ENCODE assay signal across 21 cellular contexts in genomic region chr5:135822286-135822685, GRCh38. TPM values are rescaled to one million over a fixed set of nuclear protein-coding genes. Genes with fewer than 3 reads are reported as not detected.
DNase-seq lines count a peak whose midpoint lies in the region; ATAC-seq, FAIRE-seq and TF ChIP-seq lines count a peak whose summit lies in the region.
"Had no signal": no experiment of that assay in that cellular context is flagged by ENCODE, and none has a peak within 500 bp of the region (broad histone marks: within the 10 kb centered on the region; RNA-seq: fewer than 3 reads in every experiment).

No MANE protein-coding gene starts in this region.

- TF ChIP-seq RAD21 in K562 (CRISPR knock-in tag; conservative IDR thresholded peaks at IDR 0.05 in 1 of 2, IDR thresholded peaks at IDR 0.05 in 1 of 2), result no peak

- POLR2A ChIA-PET in HEK293 (lab: Yijun Ruan, JAX) (no interaction called here), K562 (lab: Yijun Ruan, JAX) (interaction anchor here (0.6 kb wide), 1 partner anchor 8 kb away, joined by 3 read pairs; no protein-coding TSS in a partner anchor)

- H3K56ac ChIP-seq in mesendoderm (ENCODE audit: low read length), result no peak overlapping the region

- H3K4ac ChIP-seq in mesendoderm (ENCODE audit: low read depth, low read length), result no peak overlapping the region

- CTCF ChIA-PET in HEK293 (lab: Yijun Ruan, JAX) (interaction anchor here (1.1 to 2.3 kb wide), 5 partner anchors 256 to 365 kb away, joined by 3 to 10 read pairs (median 4); no protein-coding TSS in a partner anchor), K562 (lab: Yijun Ruan, JAX; ENCODE audit: low intra/inter-chr PET ratio) (no interaction called here)

- DNase-seq in K562 (ENCODE audit: extremely low read depth in 1 of 4, low spot score in 3 of 4) (no peak), mesendoderm (no peak), midbrain (lab: John Stamatoyannopoulos, UW) (no peak), upper lobe of right lung (no peak)
- DNase-seq in stimulated activated naive CD8-positive, alpha-beta T cell treated with anti-CD3 and anti-CD28 coated beads, Interleukin-15, Interleukin-2, amounts not matched to agents 100 U/mL and 50 U/mL, for 24 hours, result no peak
- DNase-seq: AML-193; CD8-positive, alpha-beta memory T cell; DMS 273 treated with DMSO at 0.1 percent for 48 hours; DND-41; MM.1S; NK-92 treated with Interleukin-12 subunit alpha and Interleukin-12 subunit beta, amount 100 ng/mL, for 24 hours; PC-3 had no signal

- no peaks in the 10 kb centered on the region for H3K79me1 ChIP-seq in mesendoderm (ENCODE audit: low read length)

- no peak overlapping the region for H2BK5ac ChIP-seq in mesendoderm (ENCODE audit: low read length)

- no peak overlapping the region for H2AFZ ChIP-seq in K562 (ENCODE audit: low read depth, low read length)

- no peak overlapping the region for H2BK120ac ChIP-seq in mesendoderm (ENCODE audit: low read depth, low read length)

- in situ Hi-C loops in K562 (cut with MboI), result no loop called here

- H4K5ac ChIP-seq in mesendoderm (ENCODE audit: low read length), result no peak overlapping the region

- FAIRE-seq in K562 (lab: Jason Lieb, UNC), result no peak
- FAIRE-seq: A549, GM12892, GM19239, H54 had no signal

- no peak overlapping the region for H3K4me3 ChIP-seq in BLaER1 treated with 17β-estradiol and CSF1 and Interleukin-3, amounts not matched to agents 10 nM and 100 nM
- no peak overlapping the region for H3K4me3 ChIP-seq in HEK293 (ENCODE audit: low read depth, low read length)
- no peak overlapping the region for H3K4me3 ChIP-seq in K562
- H3K4me3 ChIP-seq in mesendoderm (ENCODE audit: low read length), result no peak overlapping the region
- H3K4me3 ChIP-seq in upper lobe of right lung, result no peak overlapping the region
- H3K4me3 ChIP-seq: A549 had no signal

- H4K20me1 ChIP-seq in BLaER1 treated with 17β-estradiol and CSF1 and Interleukin-3, amounts not matched to agents 10 nM and 100 nM, result no peaks in the 10 kb centered on the region
- H4K20me1 ChIP-seq in K562 (replicated peaks; ENCODE audit: control insufficient read depth, insufficient read depth, low read length), result peaks cover 4% of the 10 kb centered on the region; the same call in 1 of the 2 replicates

- ATAC-seq in K562 (no peak), upper lobe of right lung (no peak)
- no peak for ATAC-seq in stimulated activated naive CD8-positive, alpha-beta T cell treated with anti-CD3 and anti-CD28 coated beads, Interleukin-15, Interleukin-2, amounts not matched to agents 100 U/mL and 50 U/mL, for 24 hours
- ATAC-seq: A549, PC-3, SK-N-SH treated with all-trans-retinoic acid at 6 μM for 48 hours had no signal

- H3K9ac ChIP-seq in BLaER1 treated with 17β-estradiol and CSF1 and Interleukin-3, amounts not matched to agents 10 nM and 100 nM, result no peak overlapping the region
- H3K9ac ChIP-seq in K562 (ENCODE audit: insufficient read depth in 1 of 2, low read depth in 2 of 2, low read length in 2 of 2), result no peak overlapping the region
- no peak overlapping the region for H3K9ac ChIP-seq in mesendoderm (ENCODE audit: low read length)
- H3K9ac ChIP-seq: KMS-11 had no signal

- no peak overlapping the region for H2BK15ac ChIP-seq in mesendoderm (replicated peaks; ENCODE audit: low read depth)

- no peaks in the 10 kb centered on the region for H3K27me3 ChIP-seq in BLaER1 treated with 17β-estradiol and CSF1 and Interleukin-3, amounts not matched to agents 10 nM and 100 nM
- H3K27me3 ChIP-seq in K562 (ENCODE audit: control insufficient read depth in 2 of 2, insufficient read depth in 2 of 2, low read length in 2 of 2) (peaks cover 0 to 19% of the 10 kb centered on the region in 2 experiments; a peak in 2 of 5 replicates), mesendoderm (ENCODE audit: insufficient read depth, low read length, poor library complexity) (no peaks in the 10 kb centered on the region), upper lobe of right lung (no peaks in the 10 kb centered on the region)

- TF ChIP-seq EP300 in K562 (IDR thresholded peaks at IDR 0.05; ENCODE audit: low read length), result no peak

- no TSS peak for BruUV-seq in K562 (replicated peaks; lab: Mats Ljungman, UMichigan)

- peak overlapping the region; percentile 67 for H2AK5ac ChIP-seq in mesendoderm (ENCODE audit: low read length)

- no peaks in the 10 kb centered on the region for H3K9me1 ChIP-seq in K562 (ENCODE audit: control insufficient read depth, insufficient read depth, low read length)

- H3K18ac ChIP-seq in mesendoderm (ENCODE audit: low read length), result no peak overlapping the region

- WGBS in K562 (ENCODE audit: insufficient coverage, low coverage, missing lambda C conversion rate), result 0% methylated on average over 2 of the region's 2 CpGs
- no CpG with 5 or more reads among the region's 2 CpGs for WGBS in mesendoderm (ENCODE audit: extremely low coverage, insufficient coverage, low lambda C conversion rate)

- H3K4me2 ChIP-seq in BLaER1 treated with 17β-estradiol and CSF1 and Interleukin-3, amounts not matched to agents 10 nM and 100 nM, result peak overlapping the region in 7 of 11 experiments; percentile 10 to 53 (median 24); a peak in 5 of 22 replicates
- H3K4me2 ChIP-seq in K562 (ENCODE audit: insufficient read depth, low read length) (no peak overlapping the region), mesendoderm (ENCODE audit: low read length) (no peak overlapping the region)
- H3K4me2 ChIP-seq: A549, KMS-11 had no signal

- H3K23ac ChIP-seq in mesendoderm (ENCODE audit: low read length), result peak overlapping the region; percentile 50

- no peaks in the 10 kb centered on the region for H3K9me3 ChIP-seq in BLaER1 treated with 17β-estradiol and CSF1 and Interleukin-3, amounts not matched to agents 10 nM and 100 nM (replicated peaks in 1 of 11)
- H3K9me3 ChIP-seq in HEK293 (ENCODE audit: control insufficient read depth, insufficient read depth, low read depth, low read length), result no peaks in the 10 kb centered on the region
- H3K9me3 ChIP-seq in K562 (replicated peaks; ENCODE audit: control insufficient read depth, insufficient read depth, low read depth, low read length), result no peaks in the 10 kb centered on the region
- no peaks in the 10 kb centered on the region for H3K9me3 ChIP-seq in upper lobe of right lung
- H3K9me3 ChIP-seq: A549 had no signal

- intact Hi-C loops in K562 (cut with micrococcal nuclease), result no loop called here
- intact Hi-C loops in upper lobe of right lung (cut with DNase I), result no loop called here

- peaks cover 0 to 10% (median 7%) of the 10 kb centered on the region in 10 experiments; a peak in 9 of 20 replicates for H3K4me1 ChIP-seq in BLaER1 treated with 17β-estradiol and CSF1 and Interleukin-3, amounts not matched to agents 10 nM and 100 nM
- H3K4me1 ChIP-seq in HEK293 (ENCODE audit: control insufficient read depth, insufficient read depth, low read length) (no peaks in the 10 kb centered on the region), K562 (replicated peaks in 1 of 2; ENCODE audit: control insufficient read depth in 2 of 2, insufficient read depth in 2 of 2, low read length in 2 of 2) (no peaks in the 10 kb centered on the region), mesendoderm (ENCODE audit: control insufficient read depth, low read depth, low read length) (peaks cover 8% of the 10 kb centered on the region), upper lobe of right lung (no peaks in the 10 kb centered on the region)

- no peak overlapping the region for H3K27ac ChIP-seq in BLaER1 treated with 17β-estradiol and CSF1 and Interleukin-3, amounts not matched to agents 10 nM and 100 nM
- H3K27ac ChIP-seq in HEK293 (ENCODE audit: extremely low read depth, low read depth, low read length) (no peak overlapping the region), K562 (ENCODE audit: extremely low read depth, low read depth, low read length) (no peak overlapping the region), mesendoderm (ENCODE audit: low read depth, low read length) (no peak overlapping the region), upper lobe of right lung (no peak overlapping the region)
- H3K27ac ChIP-seq: A549, KMS-11 had no signal

- no peak overlapping the region for H4K8ac ChIP-seq in mesendoderm (ENCODE audit: low read depth, low read length)

- no peak for TF ChIP-seq CTCF in HEK293 (tag by site-specific recombination; IDR thresholded peaks at IDR 0.05)
- TF ChIP-seq CTCF in K562 (IDR thresholded peaks at IDR 0.05 in 2 of 3, conservative IDR thresholded peaks at IDR 0.05 in 1 of 3; ENCODE audit: insufficient read depth in 2 of 3, low read depth in 1 of 3, low read length in 3 of 3), result no peak
- TF ChIP-seq CTCF in upper lobe of right lung (IDR thresholded peaks at IDR 0.05), result no peak

- no peak for TF ChIP-seq POLR2A in K562 (conservative IDR thresholded peaks at IDR 0.05)

- H3K36me3 ChIP-seq in BLaER1 treated with 17β-estradiol and CSF1 and Interleukin-3, amounts not matched to agents 10 nM and 100 nM, result no peaks in the 10 kb centered on the region
- H3K36me3 ChIP-seq in HEK293 (ENCODE audit: control insufficient read depth in 2 of 2, insufficient read depth in 1 of 2, low read length in 2 of 2) (no peaks in the 10 kb centered on the region), K562 (ENCODE audit: control insufficient read depth, insufficient read depth, low read length) (no peaks in the 10 kb centered on the region), mesendoderm (ENCODE audit: control insufficient read depth, insufficient read depth, low read length) (no peaks in the 10 kb centered on the region), upper lobe of right lung (no peaks in the 10 kb centered on the region)

- H3K79me2 ChIP-seq in K562 (ENCODE audit: control insufficient read depth, insufficient read depth, low read length) (no peaks in the 10 kb centered on the region), mesendoderm (ENCODE audit: control insufficient read depth, insufficient read depth, low read length) (no peaks in the 10 kb centered on the region)

RNA-seq across cellular contexts. Expression of gene SLC25A48, which starts 12.2 kb away (rescaled TPM):
- not detected in 2 replicates for total RNA-seq in K562 (2011; cell fraction: chromatin; rRNA removed; ENCODE audit: low replicate concordance)
- total RNA-seq in K562 (2011; cell fraction: nucleolus; rRNA removed), result not detected in 2 replicates
- total RNA-seq in K562 (2011; cell fraction: nucleoplasm; rRNA removed), result 0.44 TPM in 1 of 2 replicates, not detected in the other
- total RNA-seq in K562 (2014; rRNA removed) (0.45 TPM in 1 of 2 replicates, not detected in the other), K562 (2014; rRNA removed; fragmentation: Illumina TruSeq; extraction: Trizol) (0.18 and 0.19 TPM in 2 replicates), K562 (2015; rRNA removed; fragmentation: Illumina TruSeq; extraction: Trizol) (0.26 and 0.29 TPM in 2 replicates), K562 (2021) (0.33 and 0.72 TPM in 2 replicates), upper lobe of right lung (not detected)
- polyA plus RNA-seq in K562 (2011; rRNA removed) (0.35 and 1.3 TPM in 2 replicates), K562 (2014; fragmentation: Illumina TruSeq; extraction: Trizol) (0.11 and 0.15 TPM in 2 replicates), K562 (2014; fragmentation: Nextera tagmentation; extraction: Ambion mirVana) (under 1 TPM; 0.08 to 0.22 TPM), K562 (2014; rRNA removed) (0.24 and 0.27 TPM in 2 replicates)
- 0.16 and 0.88 TPM in 2 replicates for polyA plus RNA-seq in K562 (2011; cell fraction: cytosol; rRNA removed)
- 0.85 and 3.1 TPM in 2 replicates for polyA plus RNA-seq in K562 (2011; cell fraction: nucleus; rRNA removed)
- polyA plus RNA-seq in K562 (2012), result 0.16 and 0.30 TPM in 2 replicates
- 0.28 and 2.0 TPM in 2 replicates for polyA minus RNA-seq in K562 (2011; rRNA and poly(A)+ RNA removed)
- polyA minus RNA-seq in K562 (2011; cell fraction: cytosol; rRNA and poly(A)+ RNA removed), result not detected in 2 replicates
- polyA minus RNA-seq in K562 (2011; cell fraction: nucleus; rRNA and poly(A)+ RNA removed), result 0.27 and 1.8 TPM in 2 replicates
- polyA plus RNA-seq in mesendoderm (2013, experiment 1 of 2), result 3.8 TPM
- 4.1 TPM for polyA plus RNA-seq in mesendoderm (2013, experiment 2 of 2)
- total RNA-seq: CD8-positive, alpha-beta memory T cell; PC-3 had no signal
- polyA plus RNA-seq: CD14-positive monocyte; CD8-positive, alpha-beta memory T cell had no signal

Comparison
In these comparisons a context has a peak if more than half of its experiments do, and no peak if none do; other contexts are left out.
1. H3K4me2 ChIP-seq: peak in BLaER1 treated with 17β-estradiol and CSF1 and Interleukin-3, amounts not matched to agents 10 nM and 100 nM (7 of 11); none in K562 (single experiment) and mesendoderm (single experiment).